8 cellular contexts compared by ENCODE assay signal in genomic region chr3:187746059-187746453, GRCh38. TPM values are rescaled to one million over a fixed set of nuclear protein-coding genes. Genes with fewer than 3 reads are reported as not detected.
DNase-seq lines count a peak whose midpoint lies in the region; ATAC-seq, FAIRE-seq and TF ChIP-seq lines count a peak whose summit lies in the region.

No MANE protein-coding gene starts in this region.

- ATAC-seq in heart right ventricle = no peak
- ATAC-seq in K562 = no peak
- no peak for ATAC-seq in mucosa of descending colon

- WGBS in heart right ventricle, 2 donors = 2 to 10% methylated on average over 6 of the region's 6 CpGs
- WGBS in K562 (ENCODE audit: insufficient coverage, low coverage, missing lambda C conversion rate) = 2% methylated on average over 6 of the region's 6 CpGs
- no CpG with 5 or more reads among the region's 6 CpGs for WGBS in mesendoderm (ENCODE audit: extremely low coverage, insufficient coverage, low lambda C conversion rate)

- no peak for TF ChIP-seq CTCF in heart right ventricle (IDR thresholded peaks at IDR 0.05)
- no peak for TF ChIP-seq CTCF in K562 (IDR thresholded peaks at IDR 0.05 in 2 of 3, conservative IDR thresholded peaks at IDR 0.05 in 1 of 3; ENCODE audit: insufficient read depth in 2 of 3, low read depth in 1 of 3, low read length in 3 of 3)
- TF ChIP-seq CTCF in uterus (IDR thresholded peaks at IDR 0.05) = no peak
- no peak for TF ChIP-seq CTCF in mucosa of descending colon (IDR thresholded peaks at IDR 0.05)

- peak overlapping the region; percentile 22 for H3K56ac ChIP-seq in mesendoderm (ENCODE audit: low read length)

- peaks cover 3% of the 10 kb centered on the region; the same call in 1 of the 2 replicates for H4K20me1 ChIP-seq in K562 (replicated peaks; ENCODE audit: control insufficient read depth, insufficient read depth, low read length)

- intact Hi-C loops in heart right ventricle (cut with DNase I) (loop anchor here (2.0 to 10.0 kb wide), 22 partner anchors 201 to 1399 kb away; partner anchors contain the start of gene LPP (in 4 of the 10)), cardiac septum (cut with DNase I) (loop anchor here (2.0 to 5.0 kb wide), 5 partner anchors 216 to 601 kb away; no protein-coding TSS in a partner anchor), K562 (cut with micrococcal nuclease) (loop anchor here (5.0 to 10.0 kb wide), 5 partner anchors 169 to 999 kb away; no protein-coding TSS in a partner anchor), uterus (cut with DNase I; ENCODE audit: low total_unique reads) (loop anchor here (10.0 kb wide), 1 partner anchor 309 kb away; no protein-coding TSS in a partner anchor), mucosa of descending colon (cut with DNase I, micrococcal nuclease) (loop anchor here (10.0 kb wide), 4 partner anchors 409 to 1399 kb away; partner anchors contain the start of gene LPP (in 1 of the 2))

- DNase-seq in heart right ventricle (no peak), cardiac septum (ENCODE audit: low spot score) (no peak), K562 (ENCODE audit: extremely low read depth in 1 of 4, low spot score in 3 of 4) (peak in 1 of 4 experiments; percentile 13), mesendoderm (no peak), uterus (no peak), mucosa of descending colon (no peak), NCI-H187 treated with DMSO at 0.1 percent for 48 hours (lab: John Stamatoyannopoulos, UW) (no peak), G401 (ENCODE audit: low spot score) (no peak)

- H3K9ac ChIP-seq in K562 (ENCODE audit: insufficient read depth in 1 of 2, low read depth in 2 of 2, low read length in 2 of 2) (peak overlapping the region; percentile 54 to 98; a peak in 3 of 4 replicates), mesendoderm (ENCODE audit: low read length) (peak overlapping the region; percentile 30)

- no peak overlapping the region for H2BK5ac ChIP-seq in mesendoderm (ENCODE audit: low read length)

- no peak overlapping the region for H3K23ac ChIP-seq in mesendoderm (ENCODE audit: low read length)

- H3K4me3 ChIP-seq in heart right ventricle (peak overlapping the region; percentile 20 to 95 (median 74)), K562 (peak overlapping the region; percentile 87), mesendoderm (ENCODE audit: low read length) (no peak overlapping the region), uterus (peak overlapping the region; percentile 63 to 86), mucosa of descending colon (no peak overlapping the region)

- no peak for FAIRE-seq in K562 (lab: Jason Lieb, UNC)

- no peak overlapping the region for H2BK120ac ChIP-seq in mesendoderm (ENCODE audit: low read depth, low read length)

- H3K4me1 ChIP-seq in heart right ventricle = peaks cover 0 to 52% (median 15%) of the 10 kb centered on the region in 9 donors
- H3K4me1 ChIP-seq in K562 (replicated peaks in 1 of 2; ENCODE audit: control insufficient read depth in 2 of 2, insufficient read depth in 2 of 2, low read length in 2 of 2) = peaks cover 11 to 19% of the 10 kb centered on the region in 2 experiments
- peaks cover 2% of the 10 kb centered on the region for H3K4me1 ChIP-seq in mesendoderm (ENCODE audit: control insufficient read depth, low read depth, low read length)
- peaks cover 4 to 8% of the 10 kb centered on the region in 2 donors for H3K4me1 ChIP-seq in uterus
- peaks cover 41% of the 10 kb centered on the region for H3K4me1 ChIP-seq in mucosa of descending colon (ENCODE audit: low read depth)

- H4K5ac ChIP-seq in mesendoderm (ENCODE audit: low read length) = no peak overlapping the region

- H2BK15ac ChIP-seq in mesendoderm (replicated peaks; ENCODE audit: low read depth) = no peak overlapping the region

- H3K79me2 ChIP-seq in K562 (ENCODE audit: control insufficient read depth, insufficient read depth, low read length) = peaks cover 51% of the 10 kb centered on the region
- H3K79me2 ChIP-seq in mesendoderm (ENCODE audit: control insufficient read depth, insufficient read depth, low read length) = no peaks in the 10 kb centered on the region

- CTCF ChIA-PET in K562 (lab: Yijun Ruan, JAX; ENCODE audit: low intra/inter-chr PET ratio) = no interaction called here

- TSS peak; percentile 89 for BruUV-seq in K562 (replicated peaks; lab: Mats Ljungman, UMichigan)

- H3K27ac ChIP-seq in heart right ventricle = peak overlapping the region; percentile 85 to 100 (median 99)
- peak overlapping the region; percentile 95 for H3K27ac ChIP-seq in K562 (ENCODE audit: extremely low read depth, low read depth, low read length)
- H3K27ac ChIP-seq in mesendoderm (ENCODE audit: low read depth, low read length) = no peak overlapping the region
- H3K27ac ChIP-seq in uterus = peak overlapping the region; percentile 98 to 100

- no peak overlapping the region for H2AFZ ChIP-seq in K562 (ENCODE audit: low read depth, low read length)

- no peak overlapping the region for H3K4ac ChIP-seq in mesendoderm (ENCODE audit: low read depth, low read length)

- in situ Hi-C loops in K562 (cut with MboI) (loop anchor here (25.0 kb wide), 1 partner anchor 1391 kb away; no protein-coding TSS in a partner anchor), G401 (cut with HindIII; ENCODE audit: low sequenced_read_pairs) (loop anchor here (5.0 to 25.0 kb wide), 2 partner anchors 766 to 1206 kb away; no protein-coding TSS in a partner anchor)

- peak overlapping the region; percentile 56; the same call in 1 of the 2 replicates for H3K4me2 ChIP-seq in K562 (ENCODE audit: insufficient read depth, low read length)
- peak overlapping the region; percentile 19 for H3K4me2 ChIP-seq in mesendoderm (ENCODE audit: low read length)

- no peak overlapping the region for H3K18ac ChIP-seq in mesendoderm (ENCODE audit: low read length)

- no peak overlapping the region for H2AK5ac ChIP-seq in mesendoderm (ENCODE audit: low read length)

- H4K8ac ChIP-seq in mesendoderm (ENCODE audit: low read depth, low read length) = peak overlapping the region; percentile 14

- no peaks in the 10 kb centered on the region for H3K27me3 ChIP-seq in heart right ventricle
- no peaks in the 10 kb centered on the region for H3K27me3 ChIP-seq in K562 (ENCODE audit: control insufficient read depth in 2 of 2, insufficient read depth in 2 of 2, low read length in 2 of 2)
- no peaks in the 10 kb centered on the region for H3K27me3 ChIP-seq in mesendoderm (ENCODE audit: insufficient read depth, low read length, poor library complexity)
- no peaks in the 10 kb centered on the region for H3K27me3 ChIP-seq in uterus

- peak; percentile 33 for TF ChIP-seq POLR2A in K562 (conservative IDR thresholded peaks at IDR 0.05)
- TF ChIP-seq POLR2A in uterus (IDR thresholded peaks at IDR 0.05) = no peak

- no peak for TF ChIP-seq EP300 in K562 (IDR thresholded peaks at IDR 0.05; ENCODE audit: low read length)

- no peaks in the 10 kb centered on the region for H3K9me1 ChIP-seq in K562 (ENCODE audit: control insufficient read depth, insufficient read depth, low read length)

- H3K79me1 ChIP-seq in mesendoderm (ENCODE audit: low read length) = no peaks in the 10 kb centered on the region

- POLR2A ChIA-PET in K562 (lab: Yijun Ruan, JAX) = interaction anchor here (0.6 to 1.1 kb wide), 6 partner anchors 10 to 1205 kb away, joined by 3 to 5 read pairs (median 3); partner anchors contain the start of gene DNAJB11

- no peaks in the 10 kb centered on the region for H3K9me3 ChIP-seq in heart right ventricle
- H3K9me3 ChIP-seq in K562 (replicated peaks; ENCODE audit: control insufficient read depth, insufficient read depth, low read depth, low read length) = no peaks in the 10 kb centered on the region
- H3K9me3 ChIP-seq in uterus = no peaks in the 10 kb centered on the region
- H3K9me3 ChIP-seq in mucosa of descending colon = no peaks in the 10 kb centered on the region

- no peaks in the 10 kb centered on the region for H3K36me3 ChIP-seq in heart right ventricle
- H3K36me3 ChIP-seq in K562 (ENCODE audit: control insufficient read depth, insufficient read depth, low read length) = no peaks in the 10 kb centered on the region
- no peaks in the 10 kb centered on the region for H3K36me3 ChIP-seq in mesendoderm (ENCODE audit: control insufficient read depth, insufficient read depth, low read length)
- no peaks in the 10 kb centered on the region for H3K36me3 ChIP-seq in uterus
- no peaks in the 10 kb centered on the region for H3K36me3 ChIP-seq in mucosa of descending colon (ENCODE audit: low read depth)

- no peak for TF ChIP-seq RAD21 in K562 (CRISPR knock-in tag; conservative IDR thresholded peaks at IDR 0.05 in 1 of 2, IDR thresholded peaks at IDR 0.05 in 1 of 2)

RNA-seq across cellular contexts. Expression of gene BCL6, which starts 0.8 kb away (rescaled TPM):
- total RNA-seq in heart right ventricle (100 to 1,000 TPM in 2 of 10 donors, 10 to 100 TPM in 8; 27.9 to 154 (median 51.7) TPM), cardiac septum (67.4 TPM), K562 (2014; rRNA removed) (0.64 and 1.3 TPM in 2 replicates), K562 (2014; rRNA removed; fragmentation: Illumina TruSeq; extraction: Trizol) (1.4 and 1.6 TPM in 2 replicates), K562 (2015; rRNA removed; fragmentation: Illumina TruSeq; extraction: Trizol) (0.94 and 0.98 TPM in 2 replicates), K562 (2021) (2.4 and 3.5 TPM in 2 replicates), uterus (100 to 1,000 TPM in 1 of 4 donors, 10 to 100 TPM in 2, 1 to 10 TPM in 1; 6.6 to 188 (median 51.0) TPM), mucosa of descending colon (100 to 1,000 TPM in 1 of 3 donors, 10 to 100 TPM in 2; 10.9 to 133 (median 23.8) TPM)
- polyA plus RNA-seq in heart right ventricle (10 to 100 TPM; 33.9 to 52.2 TPM), K562 (2011; rRNA removed) (3.4 and 8.7 TPM in 2 replicates), K562 (2014; fragmentation: Illumina TruSeq; extraction: Trizol) (2.6 and 2.8 TPM in 2 replicates), K562 (2014; fragmentation: Nextera tagmentation; extraction: Ambion mirVana) (under 1 TPM; 0.08 to 0.23 TPM), K562 (2014; rRNA removed) (2.5 and 2.8 TPM in 2 replicates)
- 13.3 and 20.6 TPM in 2 replicates for total RNA-seq in K562 (2011; cell fraction: chromatin; rRNA removed; ENCODE audit: low replicate concordance)
- total RNA-seq in K562 (2011; cell fraction: nucleolus; rRNA removed) = 9.1 and 10.0 TPM in 2 replicates
- total RNA-seq in K562 (2011; cell fraction: nucleoplasm; rRNA removed) = 14.6 and 28.6 TPM in 2 replicates
- 0.98 and 3.2 TPM in 2 replicates for polyA plus RNA-seq in K562 (2011; cell fraction: cytosol; rRNA removed)
- 21.7 and 44.7 TPM in 2 replicates for polyA plus RNA-seq in K562 (2011; cell fraction: nucleus; rRNA removed)
- 5.8 and 17.3 TPM in 2 replicates for polyA plus RNA-seq in K562 (2012)
- 3.9 and 5.7 TPM in 2 replicates for polyA minus RNA-seq in K562 (2011; rRNA and poly(A)+ RNA removed)
- polyA minus RNA-seq in K562 (2011; cell fraction: cytosol; rRNA and poly(A)+ RNA removed) = 0.48 and 0.91 TPM in 2 replicates
- 3.8 and 5.6 TPM in 2 replicates for polyA minus RNA-seq in K562 (2011; cell fraction: nucleus; rRNA and poly(A)+ RNA removed)
- 1.3 TPM for polyA plus RNA-seq in mesendoderm (2013, experiment 1 of 2)
- polyA plus RNA-seq in mesendoderm (2013, experiment 2 of 2) = 1.4 TPM
- total RNA-seq in G401 (2014; rRNA removed; shearing (Covaris generic)) = 0.18 and 1.3 TPM in 2 replicates

RNA-seq across cellular contexts. Expression of gene RTP2, which starts 43.7 kb away (rescaled TPM):
- total RNA-seq in heart right ventricle (not detected), cardiac septum (not detected), K562 (2014; rRNA removed) (not detected in 2 replicates), K562 (2014; rRNA removed; fragmentation: Illumina TruSeq; extraction: Trizol) (not detected in 2 replicates), K562 (2015; rRNA removed; fragmentation: Illumina TruSeq; extraction: Trizol) (not detected in 2 replicates), K562 (2021) (not detected in 2 replicates), uterus (not detected), mucosa of descending colon (not detected)
- polyA plus RNA-seq in heart right ventricle (not detected), K562 (2011; rRNA removed) (not detected in 2 replicates), K562 (2014; fragmentation: Illumina TruSeq; extraction: Trizol) (not detected in 2 replicates), K562 (2014; fragmentation: Nextera tagmentation; extraction: Ambion mirVana) (not detected), K562 (2014; rRNA removed) (not detected in 2 replicates)
- not detected in 2 replicates for total RNA-seq in K562 (2011; cell fraction: chromatin; rRNA removed; ENCODE audit: low replicate concordance)
- total RNA-seq in K562 (2011; cell fraction: nucleolus; rRNA removed) = not detected in 2 replicates
- not detected in 2 replicates for total RNA-seq in K562 (2011; cell fraction: nucleoplasm; rRNA removed)
- not detected in 2 replicates for polyA plus RNA-seq in K562 (2011; cell fraction: cytosol; rRNA removed)
- polyA plus RNA-seq in K562 (2011; cell fraction: nucleus; rRNA removed) = not detected in 2 replicates
- polyA plus RNA-seq in K562 (2012) = not detected in 2 replicates
- polyA minus RNA-seq in K562 (2011; rRNA and poly(A)+ RNA removed) = not detected in 2 replicates
- not detected in 2 replicates for polyA minus RNA-seq in K562 (2011; cell fraction: cytosol; rRNA and poly(A)+ RNA removed)
- not detected in 2 replicates for polyA minus RNA-seq in K562 (2011; cell fraction: nucleus; rRNA and poly(A)+ RNA removed)
- not detected for polyA plus RNA-seq in mesendoderm (2013, experiment 1 of 2)
- polyA plus RNA-seq in mesendoderm (2013, experiment 2 of 2) = not detected
- not detected in 2 replicates for total RNA-seq in G401 (2014; rRNA removed; shearing (Covaris generic))

Comparison
In these comparisons a context has a peak if more than half of its experiments do, and no peak if none do; other contexts are left out.
1. H3K4me3 ChIP-seq: peak in heart right ventricle (10 of 10), K562 (single experiment) and uterus (2 of 2); none in mesendoderm (single experiment) and mucosa of descending colon (single experiment).